In the genomic region with DNA sequence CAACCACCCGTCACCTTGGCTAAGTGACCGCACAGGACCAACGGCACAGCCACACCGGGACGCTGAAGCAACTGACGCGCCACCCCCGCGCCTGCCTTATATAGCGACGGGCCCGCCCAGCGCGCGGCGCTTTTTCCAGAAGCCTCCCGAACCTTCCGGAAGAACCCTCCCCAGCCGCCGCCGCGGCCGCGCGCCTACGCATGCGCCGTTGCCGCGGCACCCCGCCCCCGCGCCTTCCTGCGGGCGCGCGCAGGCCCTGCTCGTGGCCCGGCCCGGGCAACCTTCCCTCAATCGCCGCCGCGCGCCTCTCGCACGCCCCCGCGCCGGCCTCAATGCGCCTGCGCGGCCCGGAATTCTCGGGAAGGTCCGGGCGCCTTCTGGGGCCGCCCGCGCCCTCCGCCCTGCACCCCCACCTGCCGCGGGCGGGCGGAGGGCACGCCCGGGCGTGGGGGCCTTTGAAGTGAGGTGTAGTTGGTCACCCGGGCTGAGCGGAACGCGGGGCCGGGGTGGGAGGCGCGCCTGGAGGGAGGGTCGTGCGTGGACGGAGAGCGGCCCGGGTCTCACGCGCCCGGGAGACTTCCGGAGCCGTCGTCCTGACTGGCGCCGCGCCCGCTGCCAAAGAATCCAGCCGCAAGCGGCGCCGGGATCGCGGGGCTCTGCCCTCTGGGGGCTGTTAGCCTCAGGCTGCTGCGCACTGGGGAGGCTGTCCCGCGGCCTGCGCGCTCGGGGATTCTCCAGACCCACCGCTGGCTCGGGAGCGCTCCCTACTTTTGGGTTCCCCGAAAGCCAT, we compare ENCODE assay signal across 8 cellular contexts. TPM values are rescaled to one million over a fixed set of nuclear protein-coding genes. Genes with fewer than 3 reads are reported as not detected.
DNase-seq lines count a peak whose midpoint lies in the region; ATAC-seq and TF ChIP-seq lines count a peak whose summit lies in the region.

A gene (minus strand): TSS at position 73 of the 790 bp plus-strand sequence. CDS start 666 bp downstream, outside the sequence.

- DNase-seq in NCI-H526 treated with DMSO at 0.1 percent for 48 hours (lab: John Stamatoyannopoulos, UW) (peak; percentile 87), coronary artery (ENCODE audit: low spot score) (peak; percentile 96), left lobe of liver (ENCODE audit: low spot score) (peak; percentile 94)
- peak; percentile 98 for DNase-seq in activated CD4-positive, alpha-beta T cell treated with anti-CD3 and anti-CD28 coated beads, Interleukin-2, amount 10 ng/mL, durations not matched to agents 24 days and 14 days
- DNase-seq in stimulated activated CD4-positive, alpha-beta T cell treated with anti-CD3 and anti-CD28 coated beads, Interleukin-2, amount 100 ng/mL, for 24 hours, result peak; percentile 95 to 97

- no peaks in the 10 kb centered on the region for H3K27me3 ChIP-seq in BLaER1

- peak within 1 kb of the TSS; percentile 99 for H3K9ac ChIP-seq in BLaER1

- ATAC-seq in GM19324 (IDR thresholded peaks at IDR 0.05; ENCODE audit: low FRiP score, unreplicated experiment), result peak; percentile 93
- peak; percentile 64 for ATAC-seq in HG03460 (IDR thresholded peaks at IDR 0.05; ENCODE audit: unreplicated experiment)
- ATAC-seq in left lobe of liver, result peak; percentile 88

- intact Hi-C loops in activated CD4-positive, alpha-beta T cell treated with anti-CD3 and anti-CD28 coated beads, Interleukin-2, amount 10 ng/mL, durations not matched to agents 24 days and 14 days (cut with micrococcal nuclease), result loop anchor here (1.0 to 10.0 kb wide), 9 partner anchors 52 to 1712 kb away; a partner anchor contains a TSS

- TF ChIP-seq CTCF in coronary artery (IDR thresholded peaks at IDR 0.05), result no peak

- H3K4me3 Mint-ChIP-seq in activated CD4-positive, alpha-beta T cell treated with anti-CD3 and anti-CD28 coated beads, Interleukin-2, amount 10 ng/mL, durations not matched to agents 24 days and 14 days, result peak within 1 kb of the TSS; percentile 92

- H3K9me3 Mint-ChIP-seq in activated CD4-positive, alpha-beta T cell treated with anti-CD3 and anti-CD28 coated beads, Interleukin-2, amount 10 ng/mL, durations not matched to agents 24 days and 14 days, result no peaks in the 10 kb centered on the region

- peak within 1 kb of the TSS; percentile 98 for H3K27ac Mint-ChIP-seq in activated CD4-positive, alpha-beta T cell treated with anti-CD3 and anti-CD28 coated beads, Interleukin-2, amount 10 ng/mL, durations not matched to agents 24 days and 14 days

- no peaks in the 10 kb centered on the region for H3K9me3 ChIP-seq in BLaER1

- H3K27me3 Mint-ChIP-seq in activated CD4-positive, alpha-beta T cell treated with anti-CD3 and anti-CD28 coated beads, Interleukin-2, amount 10 ng/mL, durations not matched to agents 24 days and 14 days, result no peaks in the 10 kb centered on the region

- H3K27ac ChIP-seq in BLaER1 (peak within 1 kb of the TSS; percentile 99), coronary artery (peak within 1 kb of the TSS; percentile 97 to 100)

- H3K4me1 ChIP-seq in BLaER1, result peaks cover 66% of the 10 kb centered on the region

- peaks cover 45% of the 10 kb centered on the region for H4K20me1 ChIP-seq in BLaER1

- peaks cover 49% of the 10 kb centered on the region for H3K36me3 Mint-ChIP-seq in activated CD4-positive, alpha-beta T cell treated with anti-CD3 and anti-CD28 coated beads, Interleukin-2, amount 10 ng/mL, durations not matched to agents 24 days and 14 days (ENCODE audit: low read depth)

- peaks cover 40% of the 10 kb centered on the region for H3K36me3 ChIP-seq in BLaER1

- H3K4me3 ChIP-seq in BLaER1 (peak within 1 kb of the TSS; percentile 91), coronary artery (peak within 1 kb of the TSS; percentile 79)

- peaks cover 59% of the 10 kb centered on the region for H3K4me1 Mint-ChIP-seq in activated CD4-positive, alpha-beta T cell treated with anti-CD3 and anti-CD28 coated beads, Interleukin-2, amount 10 ng/mL, durations not matched to agents 24 days and 14 days

- peak within 1 kb of the TSS; percentile 97 for H3K4me2 ChIP-seq in BLaER1

RNA-seq across cellular contexts. Expression of the gene that starts here (rescaled TPM):
- total RNA-seq in activated CD4-positive, alpha-beta T cell treated with anti-CD3 and anti-CD28 coated beads, Interleukin-2, amount 10 ng/mL, durations not matched to agents 24 days and 14 days, result 1,216 and 1,268 TPM in 2 replicates
- 113 TPM for total RNA-seq in left lobe of liver

Comparison
In these comparisons a context has a peak if more than half of its experiments do, and no peak if none do; other contexts are left out.
1. Peak in every context shown above with its lines: DNase-seq, ATAC-seq, H3K4me3 ChIP-seq and H3K27ac ChIP-seq.
2. RNA of the gene that starts here (total RNA-seq): 1,216 to 1,268 TPM in activated CD4-positive, alpha-beta T cell treated with anti-CD3 and anti-CD28 coated beads, Interleukin-2, amount 10 ng/mL, durations not matched to agents 24 days and 14 days; 113 TPM in left lobe of liver (single experiment); every median in the first group is over 10 times any median in the second.